ENCODE assay signal across 8 cellular contexts in the genomic region with DNA sequence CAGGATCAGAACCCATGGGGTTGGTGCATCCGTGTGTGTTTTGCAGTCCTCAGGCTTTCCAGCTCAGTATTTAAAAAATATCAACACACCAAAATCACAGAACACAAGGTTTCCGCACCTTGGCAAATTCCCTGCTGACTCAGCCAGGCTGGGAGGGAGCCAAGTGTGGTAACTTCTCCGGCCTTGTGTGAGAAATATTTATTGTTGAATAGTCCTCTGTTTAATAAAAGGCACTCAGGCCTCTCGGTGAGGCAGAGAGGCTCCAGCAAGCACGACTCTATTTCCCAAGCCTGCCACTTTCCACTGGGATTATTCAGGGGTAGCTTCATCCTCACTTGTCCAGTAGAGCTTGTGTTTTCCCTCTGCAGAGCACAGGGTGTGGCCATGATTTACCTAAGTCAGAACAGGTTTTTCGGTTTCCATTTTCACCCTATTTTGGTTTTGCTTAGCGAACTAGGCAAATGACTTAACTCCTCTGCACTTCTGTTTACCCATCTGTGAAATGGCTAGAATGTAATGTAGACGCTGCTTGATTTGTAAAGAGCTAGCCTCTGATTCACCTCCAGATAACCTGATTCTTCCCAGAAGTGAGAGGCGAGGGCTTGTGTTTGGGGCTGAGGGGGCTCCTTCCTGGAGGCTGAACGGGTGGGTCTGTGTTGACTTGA. TPM values are rescaled to one million over a fixed set of nuclear protein-coding genes. Genes with fewer than 3 reads are reported as not detected.
DNase-seq lines count a peak whose midpoint lies in the region; ATAC-seq and TF ChIP-seq lines count a peak whose summit lies in the region.

No MANE protein-coding gene starts in this region.

- H3K4me1 Mint-ChIP-seq in stimulated activated memory B cell treated with anti-CD40 and anti-IgM and Interleukin-4, amounts not matched to agents 10 μg/mL and 1 μg/mL and 100 μg/mL, for 72 hours: peaks cover 66% of the 10 kb centered on the region

- no peak for TF ChIP-seq CTCF in GM12865 (IDR thresholded peaks at IDR 0.05; ENCODE audit: insufficient read depth, low read depth, low read length, missing control alignments)

- ATAC-seq in stimulated activated memory B cell treated with anti-CD40 and anti-IgM and Interleukin-4, amounts not matched to agents 10 μg/mL and 1 μg/mL and 100 μg/mL, for 72 hours: peak; percentile 84

- H3K4me3 ChIP-seq in GM12865 (ENCODE audit: low read depth, low read length): no peak overlapping the region

- peaks cover 3% of the 10 kb centered on the region for H3K9me3 Mint-ChIP-seq in stimulated activated memory B cell treated with anti-CD40 and anti-IgM and Interleukin-4, amounts not matched to agents 10 μg/mL and 1 μg/mL and 100 μg/mL, for 72 hours

- DNase-seq in GM12865 (ENCODE audit: low read depth): peak; percentile 88
- DNase-seq in H4 (ENCODE audit: low spot score): peak; percentile 89
- peak; percentile 60 for DNase-seq in NCI-H460 (ENCODE audit: extremely low read depth, low read depth)
- peak; percentile 69 for DNase-seq in germinal center (ENCODE audit: low spot score)
- DNase-seq in MV-4-11 (lab: John Stamatoyannopoulos, UW): no peak
- no peak for DNase-seq in SHP77 (lab: John Stamatoyannopoulos, UW)
- no peak for DNase-seq in erythroblast (lab: John Stamatoyannopoulos, UW)

- peak overlapping the region; percentile 84 for H3K27ac Mint-ChIP-seq in stimulated activated memory B cell treated with anti-CD40 and anti-IgM and Interleukin-4, amounts not matched to agents 10 μg/mL and 1 μg/mL and 100 μg/mL, for 72 hours

- TF ChIP-seq POLR2A in erythroblast (IDR thresholded peaks at IDR 0.05; ENCODE audit: low read length): no peak

- H3K4me3 Mint-ChIP-seq in stimulated activated memory B cell treated with anti-CD40 and anti-IgM and Interleukin-4, amounts not matched to agents 10 μg/mL and 1 μg/mL and 100 μg/mL, for 72 hours: peak overlapping the region; percentile 58

- H3K27me3 Mint-ChIP-seq in stimulated activated memory B cell treated with anti-CD40 and anti-IgM and Interleukin-4, amounts not matched to agents 10 μg/mL and 1 μg/mL and 100 μg/mL, for 72 hours: no peaks in the 10 kb centered on the region

- H3K36me3 Mint-ChIP-seq in stimulated activated memory B cell treated with anti-CD40 and anti-IgM and Interleukin-4, amounts not matched to agents 10 μg/mL and 1 μg/mL and 100 μg/mL, for 72 hours: peaks cover 8% of the 10 kb centered on the region

RNA-seq across cellular contexts. Expression of gene CHST15, which starts 13.0 kb away (rescaled TPM):
- 4.0 and 6.8 TPM in 2 replicates for total RNA-seq in H4 (2014; rRNA removed; shearing (Covaris generic))
- 53.2 and 60.9 TPM in 2 replicates for total RNA-seq in NCI-H460 (2014; rRNA removed; shearing (Covaris generic))
- 24.8 and 24.9 TPM in 2 replicates for polyA plus RNA-seq in NCI-H460 (2014; cell fraction: nucleus; rRNA removed)

Comparison
In these comparisons a context has a peak if more than half of its experiments do, and no peak if none do; other contexts are left out.
1. DNase-seq: peak in GM12865 (single experiment), H4 (single experiment), NCI-H460 (single experiment) and germinal center (single experiment); none in MV-4-11 (single experiment), SHP77 (0 of 2) and erythroblast (0 of 2).